Comparison of ENCODE assay signal across 2 cellular contexts in genomic region chr16:71303938-71304337, GRCh38.
TF ChIP-seq lines count a peak whose summit lies in the region.

No MANE protein-coding gene starts in this region.

TF ChIP-seq in IMR-90, 13 proteins besides CTCF, POLR2A, EP300 and RAD21 (continued from another document):
- TF ChIP-seq ELK1 (IDR thresholded peaks at IDR 0.05; ENCODE audit: borderline replicate concordance, low read depth, low read length) = no peak
- no peak for TF ChIP-seq MAFK (IDR thresholded peaks at IDR 0.05; ENCODE audit: low read depth, low read length)
- no peak for TF ChIP-seq MXI1 (IDR thresholded peaks at IDR 0.05; ENCODE audit: borderline replicate concordance, low read depth, low read length)
- no peak for TF ChIP-seq FOS (IDR thresholded peaks at IDR 0.05; ENCODE audit: low read depth, low read length)
- no peak for TF ChIP-seq NFE2L2 (IDR thresholded peaks at IDR 0.05; ENCODE audit: low read depth, low read length)
- no peak for TF ChIP-seq MAZ (IDR thresholded peaks at IDR 0.05; ENCODE audit: borderline replicate concordance, low read depth, low read length)

TF ChIP-seq in SK-N-SH treated with all-trans-retinoic acid at 6 μM for 48 hours, 23 proteins besides CTCF, POLR2A, EP300 and RAD21 (continued from another document):
- TF ChIP-seq TCF4 (CRISPR knock-in tag; IDR thresholded peaks at IDR 0.05; ENCODE audit: borderline replicate concordance) (no peak), GLIS3 (CRISPR knock-in tag; IDR thresholded peaks at IDR 0.05) (no peak), ISL1 (CRISPR knock-in tag; IDR thresholded peaks at IDR 0.05) (no peak), ESRRG (CRISPR knock-in tag; IDR thresholded peaks at IDR 0.05) (no peak), ARNTL (CRISPR knock-in tag; IDR thresholded peaks at IDR 0.05; ENCODE audit: borderline replicate concordance, low read depth) (no peak), ZNF565 (CRISPR knock-in tag; conservative IDR thresholded peaks at IDR 0.05; ENCODE audit: low read depth) (no peak), ZNF8 (CRISPR knock-in tag; IDR thresholded peaks at IDR 0.05) (no peak), PPARA (CRISPR knock-in tag; IDR thresholded peaks at IDR 0.05; ENCODE audit: borderline replicate concordance) (no peak), CSDC2 (CRISPR knock-in tag; IDR thresholded peaks at IDR 0.05) (no peak)
- TF ChIP-seq, protein P1, sequence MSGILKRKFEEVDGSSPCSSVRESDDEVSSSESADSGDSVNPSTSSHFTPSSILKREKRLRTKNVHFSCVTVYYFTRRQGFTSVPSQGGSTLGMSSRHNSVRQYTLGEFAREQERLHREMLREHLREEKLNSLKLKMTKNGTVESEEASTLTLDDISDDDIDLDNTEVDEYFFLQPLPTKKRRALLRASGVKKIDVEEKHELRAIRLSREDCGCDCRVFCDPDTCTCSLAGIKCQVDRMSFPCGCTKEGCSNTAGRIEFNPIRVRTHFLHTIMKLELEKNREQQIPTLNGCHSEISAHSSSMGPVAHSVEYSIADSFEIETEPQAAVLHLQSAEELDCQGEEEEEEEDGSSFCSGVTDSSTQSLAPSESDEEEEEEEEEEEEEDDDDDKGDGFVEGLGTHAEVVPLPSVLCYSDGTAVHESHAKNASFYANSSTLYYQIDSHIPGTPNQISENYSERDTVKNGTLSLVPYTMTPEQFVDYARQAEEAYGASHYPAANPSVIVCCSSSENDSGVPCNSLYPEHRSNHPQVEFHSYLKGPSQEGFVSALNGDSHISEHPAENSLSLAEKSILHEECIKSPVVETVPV (CRISPR knock-in tag; IDR thresholded peaks at IDR 0.05) = no peak
- TF ChIP-seq, protein P2, sequence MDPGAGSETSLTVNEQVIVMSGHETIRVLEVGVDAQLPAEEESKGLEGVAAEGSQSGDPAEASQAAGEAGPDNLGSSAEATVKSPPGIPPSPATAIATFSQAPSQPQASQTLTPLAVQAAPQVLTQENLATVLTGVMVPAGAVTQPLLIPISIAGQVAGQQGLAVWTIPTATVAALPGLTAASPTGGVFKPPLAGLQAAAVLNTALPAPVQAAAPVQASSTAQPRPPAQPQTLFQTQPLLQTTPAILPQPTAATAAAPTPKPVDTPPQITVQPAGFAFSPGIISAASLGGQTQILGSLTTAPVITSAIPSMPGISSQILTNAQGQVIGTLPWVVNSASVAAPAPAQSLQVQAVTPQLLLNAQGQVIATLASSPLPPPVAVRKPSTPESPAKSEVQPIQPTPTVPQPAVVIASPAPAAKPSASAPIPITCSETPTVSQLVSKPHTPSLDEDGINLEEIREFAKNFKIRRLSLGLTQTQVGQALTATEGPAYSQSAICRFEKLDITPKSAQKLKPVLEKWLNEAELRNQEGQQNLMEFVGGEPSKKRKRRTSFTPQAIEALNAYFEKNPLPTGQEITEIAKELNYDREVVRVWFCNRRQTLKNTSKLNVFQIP (CRISPR knock-in tag; IDR thresholded peaks at IDR 0.05; ENCODE audit: borderline replicate concordance, low read depth) = no peak
